In genomic region chr12:7806863-7807487, GRCh38 we compare ENCODE assay signal across 8 cellular contexts. TPM values are rescaled to one million over a fixed set of nuclear protein-coding genes. Genes with fewer than 3 reads are reported as not detected.
DNase-seq lines count a peak whose midpoint lies in the region; ATAC-seq and TF ChIP-seq lines count a peak whose summit lies in the region.

No MANE protein-coding gene starts in this region.

- no peak overlapping the region for H3K27ac Mint-ChIP-seq in CD8-positive, alpha-beta T cell
- H3K27ac Mint-ChIP-seq in HFFc6 = no peak overlapping the region
- H3K27ac Mint-ChIP-seq in activated T-cell treated with anti-CD3 and anti-CD28 coated beads, Interleukin-2, amount 50 U/mL, for 72 hours = no peak overlapping the region

- no peaks in the 10 kb centered on the region for H4K20me1 ChIP-seq in PC-9 (ENCODE audit: insufficient read depth)

- no CpG with 5 or more reads among the region's 2 CpGs for WGBS in neuronal stem cell (ENCODE audit: extremely low coverage in 2 of 2, insufficient read length in 2 of 2, insufficient replicate concordance in 1 of 2), 2 donors

- H2BK15ac ChIP-seq in neuronal stem cell (ENCODE audit: low read length) = no peak overlapping the region

- H3K9me3 Mint-ChIP-seq in CD8-positive, alpha-beta T cell = no peaks in the 10 kb centered on the region
- no peaks in the 10 kb centered on the region for H3K9me3 Mint-ChIP-seq in HFFc6
- H3K9me3 Mint-ChIP-seq in activated T-cell treated with anti-CD3 and anti-CD28 coated beads, Interleukin-2, amount 50 U/mL, for 72 hours = no peaks in the 10 kb centered on the region

- no peaks in the 10 kb centered on the region for H3K36me3 ChIP-seq in CD8-positive, alpha-beta T cell (ENCODE audit: insufficient read depth, low read length)
- H3K36me3 ChIP-seq in PC-9 (ENCODE audit: low read depth) (no peaks in the 10 kb centered on the region), neuronal stem cell (replicated peaks in 1 of 2; ENCODE audit: control insufficient read depth in 2 of 2, insufficient read depth in 2 of 2, low read length in 2 of 2) (no peaks in the 10 kb centered on the region)

- no peaks in the 10 kb centered on the region for H3K4me1 Mint-ChIP-seq in CD8-positive, alpha-beta T cell (ENCODE audit: low read depth)
- peaks cover 11% of the 10 kb centered on the region for H3K4me1 Mint-ChIP-seq in HFFc6 (ENCODE audit: low read depth)
- no peaks in the 10 kb centered on the region for H3K4me1 Mint-ChIP-seq in activated T-cell treated with anti-CD3 and anti-CD28 coated beads, Interleukin-2, amount 50 U/mL, for 72 hours (ENCODE audit: low read depth)

- no peak overlapping the region for H2AK5ac ChIP-seq in neuronal stem cell (ENCODE audit: low read depth, low read length)

- H3K79me2 ChIP-seq in PC-9 (ENCODE audit: low read depth) = no peaks in the 10 kb centered on the region

- no peak overlapping the region for H3K9ac ChIP-seq in neuronal stem cell (ENCODE audit: low read depth, low read length, poor library complexity)

- no peaks in the 10 kb centered on the region for H3K4me1 ChIP-seq in CD8-positive, alpha-beta T cell (ENCODE audit: insufficient read depth, low read length)
- H3K4me1 ChIP-seq in PC-9 (replicated peaks; ENCODE audit: insufficient read depth) (peaks cover 6% of the 10 kb centered on the region), neuronal stem cell (ENCODE audit: control insufficient read depth in 2 of 2, insufficient read depth in 1 of 2, low read depth in 1 of 2, low read length in 2 of 2) (no peaks in the 10 kb centered on the region)

- H3F3A ChIP-seq in PC-9 (ENCODE audit: insufficient read depth, low read depth) = no peaks in the 10 kb centered on the region

- DNase-seq in CD8-positive, alpha-beta T cell = peak; percentile 31 to 71 (median 50)
- peak; percentile 54 for DNase-seq in HFFc6
- DNase-seq in PC-9 = peak; percentile 70 to 77
- peak; percentile 68 to 72 for DNase-seq in activated T-cell treated with anti-CD3 and anti-CD28 coated beads, Interleukin-2, amount 50 U/mL, for 72 hours
- peak; percentile 72 for DNase-seq in fibroblast of pulmonary artery (ENCODE audit: low read depth)
- DNase-seq in neuronal stem cell (ENCODE audit: low spot score) = peak; percentile 69
- DNase-seq in substantia nigra (lab: John Stamatoyannopoulos, UW) = peak in 31 of 49 donors; percentile 1 to 56 (median 25)

- no peaks in the 10 kb centered on the region for H3K27me3 ChIP-seq in CD8-positive, alpha-beta T cell (ENCODE audit: insufficient read depth, low read length)
- H3K27me3 ChIP-seq in PC-9 (ENCODE audit: insufficient read depth, low read depth) = no peaks in the 10 kb centered on the region
- H3K27me3 ChIP-seq in neuronal stem cell (ENCODE audit: control insufficient read depth in 3 of 3, insufficient read depth in 3 of 3, low read depth in 1 of 3, low read length in 3 of 3) = no peaks in the 10 kb centered on the region

- H3K9me2 ChIP-seq in PC-9 (ENCODE audit: insufficient read depth) = no peaks in the 10 kb centered on the region

- no peak overlapping the region for H4K8ac ChIP-seq in neuronal stem cell (ENCODE audit: low read depth, low read length)

- peak; percentile 63 for ATAC-seq in CD8-positive, alpha-beta T cell
- peak; percentile 64 to 68 for ATAC-seq in activated T-cell treated with anti-CD3 and anti-CD28 coated beads, Interleukin-2, amount 50 U/mL, for 72 hours (replicated peaks in 1 of 2)
- ATAC-seq in GM18520 (IDR thresholded peaks at IDR 0.05; ENCODE audit: unreplicated experiment) = no peak

- H3K36me3 Mint-ChIP-seq in CD8-positive, alpha-beta T cell = no peaks in the 10 kb centered on the region
- no peaks in the 10 kb centered on the region for H3K36me3 Mint-ChIP-seq in HFFc6 (ENCODE audit: low read depth)
- H3K36me3 Mint-ChIP-seq in activated T-cell treated with anti-CD3 and anti-CD28 coated beads, Interleukin-2, amount 50 U/mL, for 72 hours (ENCODE audit: insufficient read depth in 2 of 2) = no peaks in the 10 kb centered on the region

- no peak overlapping the region for H3K23ac ChIP-seq in neuronal stem cell (ENCODE audit: low read depth, low read length, poor library complexity)

- no TSS peak for BruUV-seq in PC-9 (replicated peaks; lab: Mats Ljungman, UMichigan)

- no peak overlapping the region for H2BK12ac ChIP-seq in neuronal stem cell (ENCODE audit: low read length)

- CTCF ChIA-PET in CD8-positive, alpha-beta T cell (lab: Charles Lee) = interaction anchor here (0.7 to 2.4 kb wide), 15 partner anchors 10 to 587 kb away, joined by 3 to 22 read pairs (median 4); no protein-coding TSS in a partner anchor
- CTCF ChIA-PET in PC-9 (lab: Charles Lee) = interaction anchor here (0.5 to 1.0 kb wide), 5 partner anchors 15 to 189 kb away, joined by 3 to 5 read pairs (median 3); no protein-coding TSS in a partner anchor

- no peak overlapping the region for H3K4me3 Mint-ChIP-seq in CD8-positive, alpha-beta T cell
- no peak overlapping the region for H3K4me3 Mint-ChIP-seq in HFFc6
- H3K4me3 Mint-ChIP-seq in activated T-cell treated with anti-CD3 and anti-CD28 coated beads, Interleukin-2, amount 50 U/mL, for 72 hours = no peak overlapping the region

- POLR2A ChIA-PET in CD8-positive, alpha-beta T cell (lab: Charles Lee) = no interaction called here
- POLR2A ChIA-PET in PC-9 (lab: Charles Lee; ENCODE audit: unreplicated experiment) = interaction anchor here (0.7 kb wide), 1 partner anchor 1015 kb away, joined by 3 read pairs; the partner anchor contains the start of gene A2ML1

- H3K18ac ChIP-seq in neuronal stem cell (ENCODE audit: low read length) = no peak overlapping the region

- no peak overlapping the region for H2BK120ac ChIP-seq in neuronal stem cell (ENCODE audit: low read depth, low read length)

- no peak overlapping the region for H2AFZ ChIP-seq in PC-9
- no peak overlapping the region for H2AFZ ChIP-seq in neuronal stem cell (ENCODE audit: low read length)

- H3K4ac ChIP-seq in neuronal stem cell (ENCODE audit: low read length) = no peak overlapping the region

- peaks cover 2% of the 10 kb centered on the region for H3K27me3 Mint-ChIP-seq in CD8-positive, alpha-beta T cell (ENCODE audit: low read depth)
- peaks cover 5% of the 10 kb centered on the region for H3K27me3 Mint-ChIP-seq in HFFc6 (ENCODE audit: insufficient read depth)
- H3K27me3 Mint-ChIP-seq in activated T-cell treated with anti-CD3 and anti-CD28 coated beads, Interleukin-2, amount 50 U/mL, for 72 hours (ENCODE audit: low read depth) = no peaks in the 10 kb centered on the region

- H2BK5ac ChIP-seq in neuronal stem cell (ENCODE audit: low read length) = no peak overlapping the region

- H3K9me3 ChIP-seq in CD8-positive, alpha-beta T cell (ENCODE audit: low read length) = no peaks in the 10 kb centered on the region
- H3K9me3 ChIP-seq in PC-9 (ENCODE audit: insufficient read depth, low read depth) (no peaks in the 10 kb centered on the region), neuronal stem cell (replicated peaks in 1 of 2; ENCODE audit: control insufficient read depth in 2 of 2, insufficient read depth in 1 of 2, low read depth in 1 of 2, low read length in 2 of 2) (no peaks in the 10 kb centered on the region)

- TF ChIP-seq CTCF in CD8-positive, alpha-beta T cell (IDR thresholded peaks at IDR 0.05) = peak; percentile 86
- TF ChIP-seq CTCF in HFFc6 (IDR thresholded peaks at IDR 0.05) (peak; percentile 93), PC-9 (conservative IDR thresholded peaks at IDR 0.05) (peak; percentile 95), fibroblast of pulmonary artery (IDR thresholded peaks at IDR 0.05; ENCODE audit: low read length, missing control alignments) (peak; percentile 100)

- H3K4me2 ChIP-seq in PC-9 (no peak overlapping the region), neuronal stem cell (ENCODE audit: insufficient read depth, low read length, poor library complexity, severe bottlenecking) (no peak overlapping the region)

- no peaks in the 10 kb centered on the region for H3K79me1 ChIP-seq in neuronal stem cell (ENCODE audit: low read depth, low read length)

- intact Hi-C loops in CD8-positive, alpha-beta T cell (cut with DNase I, micrococcal nuclease) = loop anchor here (1.0 to 5.0 kb wide), 4 partner anchors 90 to 588 kb away; no protein-coding TSS in a partner anchor
- intact Hi-C loops in PC-9 (cut with micrococcal nuclease; ENCODE audit: unreplicated experiment) = loop anchor here (1.0 to 2.0 kb wide), 3 partner anchors 89 to 164 kb away; no protein-coding TSS in a partner anchor

- no peak overlapping the region for H3K4me3 ChIP-seq in CD8-positive, alpha-beta T cell (ENCODE audit: low read depth, low read length)
- H3K4me3 ChIP-seq in PC-9 (no peak overlapping the region), fibroblast of pulmonary artery (replicated peaks; ENCODE audit: low read depth, low read length) (no peak overlapping the region), neuronal stem cell (ENCODE audit: low read length in 2 of 2) (no peak overlapping the region)

- no peak overlapping the region for H3K27ac ChIP-seq in CD8-positive, alpha-beta T cell (ENCODE audit: low read depth, low read length)
- H3K27ac ChIP-seq in PC-9 = no peak overlapping the region
- H3K27ac ChIP-seq in neuronal stem cell (replicated peaks; ENCODE audit: low read length) = no peak overlapping the region
- H3K27ac ChIP-seq in substantia nigra (ENCODE audit: low read depth, low read length, poor library complexity, severe bottlenecking) = no peak overlapping the region

- no peak overlapping the region for H3K14ac ChIP-seq in neuronal stem cell (ENCODE audit: low read length)

- no peak overlapping the region for H4K91ac ChIP-seq in neuronal stem cell (ENCODE audit: low read depth, low read length, poor library complexity)

RNA-seq across cellular contexts. Expression of gene NANOG, which starts 17.8 kb away (rescaled TPM):
- total RNA-seq in CD8-positive, alpha-beta T cell = not detected
- total RNA-seq in HFFc6 (2021; fragmentation: NEBNext Ultra II Directional; extraction: Animal tissue kit (Norgen Biotek cat#: 25700)) = not detected
- total RNA-seq in PC-9 (2021) = not detected in 2 replicates
- not detected for total RNA-seq in activated T-cell treated with anti-CD3 and anti-CD28 coated beads, Interleukin-2, amount 50 U/mL, for 72 hours
- under 0.01 TPM for polyA plus RNA-seq in neuronal stem cell (2013, experiment 1 of 2)
- polyA plus RNA-seq in neuronal stem cell (2013, experiment 2 of 2) = 0.01 TPM

RNA-seq across cellular contexts. Expression of gene NANOGNB, which starts 42.0 kb away (rescaled TPM):
- not detected for total RNA-seq in CD8-positive, alpha-beta T cell
- total RNA-seq in HFFc6 (2021; fragmentation: NEBNext Ultra II Directional; extraction: Animal tissue kit (Norgen Biotek cat#: 25700)) = not detected
- not detected in 2 replicates for total RNA-seq in PC-9 (2021)
- not detected for total RNA-seq in activated T-cell treated with anti-CD3 and anti-CD28 coated beads, Interleukin-2, amount 50 U/mL, for 72 hours
- not detected for polyA plus RNA-seq in neuronal stem cell (2013, experiment 1 of 2)
- polyA plus RNA-seq in neuronal stem cell (2013, experiment 2 of 2) = not detected

RNA-seq across cellular contexts. Expression of gene CLEC4C, which starts 59.8 kb away (rescaled TPM):
- not detected for total RNA-seq in CD8-positive, alpha-beta T cell
- not detected for total RNA-seq in HFFc6 (2021; fragmentation: NEBNext Ultra II Directional; extraction: Animal tissue kit (Norgen Biotek cat#: 25700))
- total RNA-seq in PC-9 (2021) = not detected in 2 replicates
- not detected for total RNA-seq in activated T-cell treated with anti-CD3 and anti-CD28 coated beads, Interleukin-2, amount 50 U/mL, for 72 hours
- polyA plus RNA-seq in neuronal stem cell (2013, experiment 1 of 2) = not detected
- polyA plus RNA-seq in neuronal stem cell (2013, experiment 2 of 2) = not detected
